14 cellular contexts compared by ENCODE assay signal in genomic region chr17:50380369-50381259, GRCh38. TPM values are rescaled to one million over a fixed set of nuclear protein-coding genes. Genes with fewer than 3 reads are reported as not detected.
DNase-seq lines count a peak whose midpoint lies in the region; ATAC-seq and TF ChIP-seq lines count a peak whose summit lies in the region.
"Had no signal": no experiment of that assay in that cellular context is flagged by ENCODE, and none has a peak within 500 bp of the region (broad histone marks: within the 10 kb centered on the region; RNA-seq: fewer than 3 reads in every experiment).

No MANE protein-coding gene starts in this region.

- peaks cover 51% of the 10 kb centered on the region for H3K36me3 Mint-ChIP-seq in CD8-positive, alpha-beta T cell
- H3K36me3 Mint-ChIP-seq in T-helper 17 cell (ENCODE audit: low read depth) = peaks cover 4% of the 10 kb centered on the region

- no peaks in the 10 kb centered on the region for H3K27me3 ChIP-seq in CD8-positive, alpha-beta T cell (ENCODE audit: insufficient read depth, low read length)
- no peaks in the 10 kb centered on the region for H3K27me3 ChIP-seq in H7 (ENCODE audit: control insufficient read depth, insufficient read depth, low read length)
- H3K27me3 ChIP-seq: gastroesophageal sphincter, SJSA1 had no signal

- POLR2A ChIA-PET in CD8-positive, alpha-beta T cell (lab: Charles Lee) = no interaction called here

- H3K9me3 ChIP-seq in CD8-positive, alpha-beta T cell (ENCODE audit: low read length) = no peaks in the 10 kb centered on the region
- H3K9me3 ChIP-seq in T-helper 17 cell (ENCODE audit: control insufficient read depth, low read length, poor library complexity, severe bottlenecking) = no peaks in the 10 kb centered on the region
- H3K9me3 ChIP-seq: gastroesophageal sphincter, SJSA1 had no signal

- CTCF ChIA-PET in CD8-positive, alpha-beta T cell (lab: Charles Lee) = interaction anchor here (0.9 to 3.4 kb wide), 3 partner anchors 17 to 19 kb away, joined by 3 to 11 read pairs (median 10); partner anchors contain the start of gene LRRC59

- no peak overlapping the region for H3K4me3 ChIP-seq in CD8-positive, alpha-beta T cell (ENCODE audit: low read depth, low read length)
- H3K4me3 ChIP-seq in H7 (ENCODE audit: insufficient read depth, low read depth, low read length) = no peak overlapping the region
- H3K4me3 ChIP-seq: gastroesophageal sphincter, SJSA1 had no signal

- intact Hi-C loops in CD8-positive, alpha-beta T cell (cut with DNase I, micrococcal nuclease) = no loop called here

- ATAC-seq in CD8-positive, alpha-beta T cell = peak; percentile 23
- ATAC-seq in T-helper 17 cell (peak; percentile 8), left lobe of liver (peak; percentile 51)
- ATAC-seq: gastroesophageal sphincter; stimulated activated naive B cell treated with anti-CD40 and anti-IgM and Interleukin-4, amounts not matched to agents 10 μg/mL and 1 μg/mL and 100 μg/mL, for 72 hours had no signal

- no peaks in the 10 kb centered on the region for H3K27me3 Mint-ChIP-seq in CD8-positive, alpha-beta T cell (ENCODE audit: low read depth)
- no peaks in the 10 kb centered on the region for H3K27me3 Mint-ChIP-seq in T-helper 17 cell
- H3K27me3 Mint-ChIP-seq: central memory CD8-positive, alpha-beta T cell; stimulated activated naive B cell treated with anti-CD40 and anti-IgM and Interleukin-4, amounts not matched to agents 10 μg/mL and 1 μg/mL and 100 μg/mL, for 72 hours had no signal

- H3K4me1 ChIP-seq in CD8-positive, alpha-beta T cell (ENCODE audit: insufficient read depth, low read length) = no peaks in the 10 kb centered on the region
- H3K4me1 ChIP-seq: gastroesophageal sphincter had no signal

- H3K36me3 ChIP-seq in CD8-positive, alpha-beta T cell (ENCODE audit: insufficient read depth, low read length) = peaks cover 34% of the 10 kb centered on the region
- H3K36me3 ChIP-seq in H7 (replicated peaks; ENCODE audit: control insufficient read depth, insufficient read depth, low read length) = peaks cover 35% of the 10 kb centered on the region

- H3K27ac Mint-ChIP-seq in CD8-positive, alpha-beta T cell = no peak overlapping the region
- H3K27ac Mint-ChIP-seq in T-helper 17 cell = no peak overlapping the region
- H3K27ac Mint-ChIP-seq: stimulated activated naive B cell treated with anti-CD40 and anti-IgM and Interleukin-4, amounts not matched to agents 10 μg/mL and 1 μg/mL and 100 μg/mL, for 72 hours had no signal

- DNase-seq in CD8-positive, alpha-beta T cell = no peak
- DNase-seq in H7 (peak; percentile 40), T-helper 17 cell (no peak), left lobe of liver (ENCODE audit: low spot score) (no peak), NCI-H2029 (lab: John Stamatoyannopoulos, UW) (no peak)
- no peak for DNase-seq in stimulated activated CD4-positive, alpha-beta T cell treated with anti-CD3 and anti-CD28 coated beads, Interleukin-2, amount 100 ng/mL, for 24 hours
- DNase-seq in activated CD8-positive, alpha-beta memory T cell treated with anti-CD3 and anti-CD28 coated beads, Interleukin-2, amount 50 U/mL, for 48 hours = no peak
- no peak for DNase-seq in activated CD8-positive, alpha-beta memory T cell treated with anti-CD3 and anti-CD28 coated beads, Interleukin-2, amount 50 U/mL, for 4 hours
- DNase-seq: activated CD4-positive, alpha-beta T cell treated with anti-CD3 and anti-CD28 coated beads for 4 hours; COR-L47; stimulated activated naive B cell treated with anti-CD40 and anti-IgM and Interleukin-4, amounts not matched to agents 10 μg/mL and 1 μg/mL and 100 μg/mL, for 72 hours had no signal

- no peak overlapping the region for H3K27ac ChIP-seq in CD8-positive, alpha-beta T cell (ENCODE audit: low read depth, low read length)
- H3K27ac ChIP-seq: gastroesophageal sphincter, SJSA1 had no signal

- no peaks in the 10 kb centered on the region for H3K4me1 Mint-ChIP-seq in CD8-positive, alpha-beta T cell (ENCODE audit: low read depth)
- peaks cover 3% of the 10 kb centered on the region for H3K4me1 Mint-ChIP-seq in T-helper 17 cell
- H3K4me1 Mint-ChIP-seq: stimulated activated naive B cell treated with anti-CD40 and anti-IgM and Interleukin-4, amounts not matched to agents 10 μg/mL and 1 μg/mL and 100 μg/mL, for 72 hours had no signal

- TF ChIP-seq CTCF in CD8-positive, alpha-beta T cell (IDR thresholded peaks at IDR 0.05) = no peak

- no peaks in the 10 kb centered on the region for H3K9me3 Mint-ChIP-seq in CD8-positive, alpha-beta T cell
- H3K9me3 Mint-ChIP-seq: central memory CD8-positive, alpha-beta T cell; stimulated activated naive B cell treated with anti-CD40 and anti-IgM and Interleukin-4, amounts not matched to agents 10 μg/mL and 1 μg/mL and 100 μg/mL, for 72 hours had no signal

- no peak overlapping the region for H3K4me3 Mint-ChIP-seq in CD8-positive, alpha-beta T cell
- H3K4me3 Mint-ChIP-seq in T-helper 17 cell = no peak overlapping the region
- H3K4me3 Mint-ChIP-seq: central memory CD8-positive, alpha-beta T cell; stimulated activated naive B cell treated with anti-CD40 and anti-IgM and Interleukin-4, amounts not matched to agents 10 μg/mL and 1 μg/mL and 100 μg/mL, for 72 hours had no signal

RNA-seq across cellular contexts. Expression of gene EME1, which starts 7.6 kb away (rescaled TPM):
- total RNA-seq in CD8-positive, alpha-beta T cell = under 1 TPM; 0.53 to 0.60 TPM
- total RNA-seq in H7 (2014; rRNA removed; shearing (Covaris generic)) = 21.7 and 28.2 TPM in 2 replicates
- total RNA-seq in T-helper 17 cell = 1 to 10 TPM in 1 of 2 donors, under 1 TPM in 1; 0.55 to 1.3 TPM
- 0.13 TPM for total RNA-seq in left lobe of liver

RNA-seq across cellular contexts. Expression of gene MRPL27, which starts 7.6 kb away (rescaled TPM):
- total RNA-seq in CD8-positive, alpha-beta T cell = 10 to 100 TPM; 28.6 to 30.8 TPM
- total RNA-seq in H7 (2014; rRNA removed; shearing (Covaris generic)) = 55.5 and 86.3 TPM in 2 replicates
- total RNA-seq in T-helper 17 cell (10 to 100 TPM; 29.4 to 37.0 TPM), left lobe of liver (38.9 TPM)

RNA-seq across cellular contexts. Expression of gene LRRC59, which starts 16.7 kb away (rescaled TPM):
- 10 to 100 TPM; 59.1 to 59.9 TPM for total RNA-seq in CD8-positive, alpha-beta T cell
- 105 and 119 TPM in 2 replicates for total RNA-seq in H7 (2014; rRNA removed; shearing (Covaris generic))
- 10 to 100 TPM; 45.2 to 51.9 TPM for total RNA-seq in T-helper 17 cell
- 47.3 TPM for total RNA-seq in left lobe of liver

RNA-seq across cellular contexts. Expression of gene XYLT2, which starts 34.7 kb away (rescaled TPM):
- 1 to 10 TPM; 9.0 to 9.4 TPM for total RNA-seq in CD8-positive, alpha-beta T cell
- 47.5 and 54.3 TPM in 2 replicates for total RNA-seq in H7 (2014; rRNA removed; shearing (Covaris generic))
- total RNA-seq in T-helper 17 cell (10 to 100 TPM; 19.2 to 20.4 TPM), left lobe of liver (10.4 TPM)

RNA-seq across cellular contexts. Expression of gene ACSF2, which starts 45.4 kb away (rescaled TPM):
- total RNA-seq in CD8-positive, alpha-beta T cell = 10 to 100 TPM; 12.5 to 12.9 TPM
- 14.8 and 16.2 TPM in 2 replicates for total RNA-seq in H7 (2014; rRNA removed; shearing (Covaris generic))
- 10 to 100 TPM; 16.4 to 21.8 TPM for total RNA-seq in T-helper 17 cell
- total RNA-seq in left lobe of liver = 56.1 TPM

Comparison
In these comparisons a context has a peak if more than half of its experiments do, and no peak if none do; other contexts are left out.
1. RNA of gene EME1, which starts 7.6 kb away (total RNA-seq): 21.7 to 28.2 TPM in H7; 0.55 to 1.3 TPM in T-helper 17 cell, 0.53 to 0.60 TPM in CD8-positive, alpha-beta T cell and 0.13 TPM in left lobe of liver (single experiment); every median in the first group is over 10 times any median in the second.
2. Peak in every context shown above with its lines, with median percentiles within 50 percentile points of each other: ATAC-seq.